8 cellular contexts compared by ENCODE assay signal in genomic region chr2:130181880-130182682, GRCh38. TPM values are rescaled to one million over a fixed set of nuclear protein-coding genes. Genes with fewer than 3 reads are reported as not detected.
DNase-seq lines count a peak whose midpoint lies in the region; ATAC-seq and FAIRE-seq lines count a peak whose summit lies in the region.
"Not testable (repeated sequence)": the region's sequence is repeated elsewhere in the genome, so short reads cannot be mapped to it uniquely, and the experiment has no call there.

Gene MZT2B (plus strand): TSS chr2:130182262. CDS start chr2:130182283, 21 bp downstream.

- H3K4me2 ChIP-seq in GM23248 (ENCODE audit: unreplicated experiment) (peak within 1 kb of the TSS; percentile 91), Karpas-422 (ENCODE audit: low read depth, low read length, poor library complexity, severe bottlenecking) (peak within 1 kb of the TSS; percentile 90)

- intact Hi-C loops in naive thymus-derived CD4-positive, alpha-beta T cell (cut with micrococcal nuclease) = loop anchor here (1.0 to 10.0 kb wide), 12 partner anchors 35 to 1503 kb away; partner anchors contain the start of genes CCDC74B (in 2 of the 2), IMP4 (in 2 of the 2) and FAM168B (in 1 of the 2)

- H3K4me1 Mint-ChIP-seq in naive thymus-derived CD4-positive, alpha-beta T cell = peaks cover 18 to 35% (median 24%) of the 10 kb centered on the region in 7 donors
- H3K4me1 Mint-ChIP-seq in stimulated activated naive B cell treated with anti-CD40 and anti-IgM and Interleukin-4, amounts not matched to agents 10 μg/mL and 1 μg/mL and 100 μg/mL, for 72 hours = peaks cover 12 to 40% of the 10 kb centered on the region in 2 donors

- H3K36me3 Mint-ChIP-seq in naive thymus-derived CD4-positive, alpha-beta T cell = not testable (repeated sequence)
- peaks cover 19 to 34% of the 10 kb centered on the region in 2 donors for H3K36me3 Mint-ChIP-seq in stimulated activated naive B cell treated with anti-CD40 and anti-IgM and Interleukin-4, amounts not matched to agents 10 μg/mL and 1 μg/mL and 100 μg/mL, for 72 hours

- H3K27ac ChIP-seq in GM23248 (peak within 1 kb of the TSS; percentile 70), Karpas-422 (ENCODE audit: low read length) (peak within 1 kb of the TSS; percentile 77)
- peak within 1 kb of the TSS; percentile 91 for H3K27ac ChIP-seq in naive thymus-derived CD4-positive, alpha-beta T cell (ENCODE audit: low read depth, low read length)

- H3K9me2 ChIP-seq in GM23248 (ENCODE audit: insufficient read depth); Karpas-422 (replicated peaks; ENCODE audit: insufficient read depth, low read length): not testable (repeated sequence)

- 1 to 2% methylated on average over 26 to 28 of the region's 86 CpGs for WGBS in GM23248 (ENCODE audit: low coverage in 1 of 2, low lambda C conversion rate in 2 of 2, missing lambda C conversion rate in 2 of 2), 2 experiments

- ATAC-seq in naive thymus-derived CD4-positive, alpha-beta T cell = peak; percentile 88
- ATAC-seq in stimulated activated naive B cell treated with anti-CD40 and anti-IgM and Interleukin-4, amounts not matched to agents 10 μg/mL and 1 μg/mL and 100 μg/mL, for 72 hours (replicated peaks) = peak; percentile 89

- not testable (repeated sequence) for H3F3A ChIP-seq in GM23248 (ENCODE audit: insufficient read depth)

- H3K9me3 ChIP-seq in GM23248 (ENCODE audit: low read depth); Karpas-422 (ENCODE audit: low read length); naive thymus-derived CD4-positive, alpha-beta T cell (ENCODE audit: control insufficient read depth in 2 of 3, low read length in 3 of 3): not testable (repeated sequence)

- peak within 1 kb of the TSS; percentile 85 for H3K4me3 ChIP-seq in GM23248
- H3K4me3 ChIP-seq in Karpas-422 (ENCODE audit: low read length) = peak within 1 kb of the TSS; percentile 99
- H3K4me3 ChIP-seq in naive thymus-derived CD4-positive, alpha-beta T cell (ENCODE audit: low read length) = peak within 1 kb of the TSS; percentile 77

- peak within 1 kb of the TSS; percentile 87 to 97 (median 95) for H3K27ac Mint-ChIP-seq in naive thymus-derived CD4-positive, alpha-beta T cell
- H3K27ac Mint-ChIP-seq in stimulated activated naive B cell treated with anti-CD40 and anti-IgM and Interleukin-4, amounts not matched to agents 10 μg/mL and 1 μg/mL and 100 μg/mL, for 72 hours = peak within 1 kb of the TSS; percentile 96

- CTCF ChIA-PET in naive thymus-derived CD4-positive, alpha-beta T cell (lab: Charles Lee) = interaction anchor here (1.1 to 3.2 kb wide), 2 partner anchors 160 to 162 kb away, joined by 4 to 19 read pairs; partner anchors contain the start of gene IMP4

- H4K20me1 ChIP-seq in GM23248 (ENCODE audit: insufficient read depth) = not testable (repeated sequence)
- 0 out of 2 replicates have a peak, but pooled peaks cover 12% of the 10 kb centered on the region for H4K20me1 ChIP-seq in Karpas-422 (ENCODE audit: insufficient read depth, low read depth, low read length)

- H3K4me3 Mint-ChIP-seq in naive thymus-derived CD4-positive, alpha-beta T cell = peak within 1 kb of the TSS; percentile 87 to 94 (median 91)
- H3K4me3 Mint-ChIP-seq in stimulated activated naive B cell treated with anti-CD40 and anti-IgM and Interleukin-4, amounts not matched to agents 10 μg/mL and 1 μg/mL and 100 μg/mL, for 72 hours = peak within 1 kb of the TSS; percentile 89 to 92

- H3K4me1 ChIP-seq in GM23248 (ENCODE audit: insufficient read depth) = not testable (repeated sequence)
- H3K4me1 ChIP-seq in Karpas-422 (ENCODE audit: low read length) = peaks cover 17% of the 10 kb centered on the region
- peaks cover 8 to 18% of the 10 kb centered on the region in 2 donors for H3K4me1 ChIP-seq in naive thymus-derived CD4-positive, alpha-beta T cell (ENCODE audit: control insufficient read depth in 2 of 2, insufficient read depth in 2 of 2, low read length in 2 of 2)

- peak; percentile 86 for DNase-seq in EH (ENCODE audit: low read depth)
- peak; percentile 90 for DNase-seq in GM23248
- peak; percentile 97 for DNase-seq in Karpas-422
- peak; percentile 78 for DNase-seq in RCC 7860 (ENCODE audit: low spot score)
- DNase-seq in activated T-helper 1 cell treated with Interleukin-2 at 50 U/mL for 16 hours (ENCODE audit: low read depth) = peak; percentile 88
- peak; percentile 79 for DNase-seq in fibroblast of gingiva (ENCODE audit: low read depth)
- peak; percentile 85 to 96 (median 93) for DNase-seq in naive thymus-derived CD4-positive, alpha-beta T cell
- peak; percentile 90 for DNase-seq in stimulated activated naive B cell treated with anti-CD40 and anti-IgM and Interleukin-4, amounts not matched to agents 10 μg/mL and 1 μg/mL and 100 μg/mL, for 72 hours

- POLR2A ChIA-PET in naive thymus-derived CD4-positive, alpha-beta T cell (lab: Charles Lee) = interaction anchor here (0.8 to 3.9 kb wide), 7 partner anchors 9 to 1310 kb away, joined by 3 to 65 read pairs (median 4); partner anchors contain the start of genes FAM168B, IMP4 and MZT2A

- H3K79me2 ChIP-seq in GM23248 (ENCODE audit: insufficient read depth) (peaks cover 85% of the 10 kb centered on the region), Karpas-422 (ENCODE audit: low read length) (peaks cover 59% of the 10 kb centered on the region)

- H3K27me3 Mint-ChIP-seq in naive thymus-derived CD4-positive, alpha-beta T cell; stimulated activated naive B cell treated with anti-CD40 and anti-IgM and Interleukin-4, amounts not matched to agents 10 μg/mL and 1 μg/mL and 100 μg/mL, for 72 hours: not testable (repeated sequence)

- peak within 1 kb of the TSS; percentile 88 for H2AFZ ChIP-seq in GM23248
- peak within 1 kb of the TSS; percentile 62; the same call in 1 of the 2 replicates for H2AFZ ChIP-seq in Karpas-422 (ENCODE audit: low read length)

- not testable (repeated sequence) for H3K9me3 Mint-ChIP-seq in naive thymus-derived CD4-positive, alpha-beta T cell; stimulated activated naive B cell treated with anti-CD40 and anti-IgM and Interleukin-4, amounts not matched to agents 10 μg/mL and 1 μg/mL and 100 μg/mL, for 72 hours

- not testable (repeated sequence) for H3K36me3 ChIP-seq in GM23248 (ENCODE audit: low read depth); Karpas-422 (ENCODE audit: insufficient read depth, low read length); naive thymus-derived CD4-positive, alpha-beta T cell (ENCODE audit: control insufficient read depth in 2 of 3, insufficient read depth in 3 of 3, low read length in 3 of 3)

- H3K9ac ChIP-seq in GM23248 (peak within 1 kb of the TSS; percentile 90), Karpas-422 (ENCODE audit: low read length) (peak within 1 kb of the TSS; percentile 93)

- in situ Hi-C loops in GM23248 (cut with MboI) = loop anchor here (10.0 kb wide), 1 partner anchor 153 kb away; no protein-coding TSS in a partner anchor

- not testable (repeated sequence) for FAIRE-seq in RCC 7860 (lab: Jason Lieb, UNC)

- not testable (repeated sequence) for H3K27me3 ChIP-seq in GM23248 (replicated peaks; ENCODE audit: insufficient read depth); Karpas-422 (ENCODE audit: low read length); naive thymus-derived CD4-positive, alpha-beta T cell (ENCODE audit: control insufficient read depth in 2 of 2, insufficient read depth in 2 of 2, low read length in 2 of 2)

RNA-seq across cellular contexts. Expression of gene MZT2B, which starts in this region (rescaled TPM):
- 126 and 129 TPM in 2 replicates for total RNA-seq in GM23248 (2014; rRNA removed; shearing (Covaris generic))
- 346 and 351 TPM in 2 replicates for polyA plus RNA-seq in GM23248 (2016; fragmentation: Nextera tagmentation; extraction: Ambion mirVana)
- 190 and 395 TPM in 2 replicates for total RNA-seq in Karpas-422 (2014; rRNA removed; shearing (Covaris generic); ENCODE audit: low replicate concordance)
- total RNA-seq in naive thymus-derived CD4-positive, alpha-beta T cell = 100 to 1,000 TPM; 180 to 323 (median 227) TPM
- 100 to 1,000 TPM; 206 to 233 TPM for polyA plus RNA-seq in naive thymus-derived CD4-positive, alpha-beta T cell

Comparison
In these comparisons a context has a peak if more than half of its experiments do, and no peak if none do; other contexts are left out.
1. Peak in every context shown above with its lines: DNase-seq, ATAC-seq, H3K4me3 ChIP-seq and H3K27ac ChIP-seq.